1 cellular context compared by ENCODE assay signal in the genomic region with DNA sequence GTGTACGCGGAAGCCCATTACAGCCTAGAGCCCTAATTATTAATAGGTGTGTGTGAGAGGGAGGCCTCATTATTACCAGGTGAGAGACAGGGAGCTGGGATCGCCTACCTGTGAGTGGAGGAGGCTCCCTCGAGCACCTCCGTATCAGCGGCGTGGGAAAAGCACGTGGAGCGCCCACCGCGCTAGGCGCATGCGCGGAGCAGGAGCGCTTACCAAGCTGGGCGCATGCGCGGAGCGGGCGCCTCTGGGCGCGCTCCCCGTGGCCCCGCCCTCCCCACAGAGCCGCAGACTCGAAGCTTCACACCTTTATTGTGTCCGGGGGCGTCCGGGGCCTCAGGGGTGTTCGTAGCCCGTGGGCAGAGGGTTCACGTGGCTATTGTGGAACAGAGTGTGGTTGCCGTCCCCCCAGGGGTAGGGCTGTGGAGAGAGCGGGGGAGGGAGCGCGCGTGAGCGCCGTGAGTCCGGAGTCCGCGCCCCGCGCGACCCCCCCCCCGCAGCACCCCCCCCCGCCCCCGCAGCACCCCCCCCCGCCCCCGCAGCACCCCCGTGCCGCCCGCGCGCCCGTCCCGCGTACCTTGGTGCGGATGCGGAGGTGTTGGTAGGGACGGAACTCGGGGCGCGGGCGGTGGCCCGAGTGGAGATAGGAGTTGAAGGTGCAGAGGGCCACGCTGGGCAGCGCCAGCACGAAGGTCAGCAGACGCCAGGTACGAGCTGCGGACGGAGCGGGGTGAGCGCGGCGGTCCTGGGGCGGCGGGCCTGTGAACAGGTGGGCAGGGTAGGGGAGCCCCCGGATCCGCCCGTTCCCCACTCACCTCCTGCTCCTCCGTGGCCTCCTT.
A peak's percentile ranks its signal among the peaks of the same experiment; 100 is the strongest.
TF ChIP-seq lines count a peak whose summit lies in the region.

No MANE protein-coding gene starts in this region.

TF ChIP-seq in H1, 55 proteins besides CTCF, POLR2A, EP300 and RAD21:
- TF ChIP-seq, protein P1, sequence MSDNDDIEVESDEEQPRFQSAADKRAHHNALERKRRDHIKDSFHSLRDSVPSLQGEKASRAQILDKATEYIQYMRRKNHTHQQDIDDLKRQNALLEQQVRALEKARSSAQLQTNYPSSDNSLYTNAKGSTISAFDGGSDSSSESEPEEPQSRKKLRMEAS (IDR thresholded peaks at IDR 0.05): peak; percentile 99
- no peak for TF ChIP-seq CEBPB (IDR thresholded peaks at IDR 0.05; ENCODE audit: low read depth, low read length)
- no peak for TF ChIP-seq EZH2 (IDR thresholded peaks at IDR 0.05; ENCODE audit: low read depth, low read length, severe bottlenecking)
- TF ChIP-seq, protein P2, sequence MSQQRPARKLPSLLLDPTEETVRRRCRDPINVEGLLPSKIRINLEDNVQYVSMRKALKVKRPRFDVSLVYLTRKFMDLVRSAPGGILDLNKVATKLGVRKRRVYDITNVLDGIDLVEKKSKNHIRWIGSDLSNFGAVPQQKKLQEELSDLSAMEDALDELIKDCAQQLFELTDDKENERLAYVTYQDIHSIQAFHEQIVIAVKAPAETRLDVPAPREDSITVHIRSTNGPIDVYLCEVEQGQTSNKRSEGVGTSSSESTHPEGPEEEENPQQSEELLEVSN (IDR thresholded peaks at IDR 0.05): peak; percentile 99
- TF ChIP-seq FOSL1 (IDR thresholded peaks at IDR 0.05; ENCODE audit: insufficient read depth, low read depth, low read length): no peak
- TF ChIP-seq RFX5 (IDR thresholded peaks at IDR 0.05; ENCODE audit: borderline replicate concordance, low read depth, low read length): no peak
- no peak for TF ChIP-seq RXRA (IDR thresholded peaks at IDR 0.05; ENCODE audit: insufficient read depth, low read depth, low read length)
- no peak for TF ChIP-seq SIX5 (IDR thresholded peaks at IDR 0.05; ENCODE audit: low read depth, low read length)
- TF ChIP-seq BRCA1 (IDR thresholded peaks at IDR 0.05; ENCODE audit: low read depth, low read length): no peak
- no peak for TF ChIP-seq SP2 (IDR thresholded peaks at IDR 0.05; ENCODE audit: low read length)
- TF ChIP-seq CBX8 (IDR thresholded peaks at IDR 0.05; ENCODE audit: borderline replicate concordance, low read depth, low read length): no peak
- no peak for TF ChIP-seq GTF2F1 (IDR thresholded peaks at IDR 0.05; ENCODE audit: borderline replicate concordance, low read depth, low read length)
- TF ChIP-seq BCL11A (IDR thresholded peaks at IDR 0.05; ENCODE audit: low read depth in 2 of 2, low read length in 2 of 2): no peak
- TF ChIP-seq SIRT6 (IDR thresholded peaks at IDR 0.05; ENCODE audit: low read length): no peak
- TF ChIP-seq ZNF274 (IDR thresholded peaks at IDR 0.05; ENCODE audit: borderline replicate concordance, extremely low read depth, low read length): no peak
- no peak for TF ChIP-seq PHF8 (conservative IDR thresholded peaks at IDR 0.05; ENCODE audit: low read depth, low read length)
- no peak for TF ChIP-seq JUND (IDR thresholded peaks at IDR 0.05; ENCODE audit: low read length)
- peak; percentile 86 for TF ChIP-seq KDM4A (IDR thresholded peaks at IDR 0.05; ENCODE audit: low read depth, low read length, severe bottlenecking)
- peak; percentile 69 for TF ChIP-seq RNF2 (IDR thresholded peaks at IDR 0.05; ENCODE audit: borderline replicate concordance, low read depth, low read length, missing control alignments, poor library complexity, severe bottlenecking)
- peak; percentile 54 for TF ChIP-seq NRF1 (IDR thresholded peaks at IDR 0.05; ENCODE audit: low read depth, low read length)
TF ChIP-seq in H1: peak in this region for 5.
